In genomic region chrX:125306335-125306866, GRCh38 we compare ENCODE assay signal across 1 cellular context.
TF ChIP-seq lines count a peak whose summit lies in the region.

No MANE protein-coding gene starts in this region.

TF ChIP-seq in K562, 482 proteins besides CTCF, POLR2A, EP300 and RAD21 (continued from another document):
- TF ChIP-seq FOSL1 (tag; conservative IDR thresholded peaks at IDR 0.05): peak; percentile 86
- TF ChIP-seq PBX2 (CRISPR knock-in tag; IDR thresholded peaks at IDR 0.05; ENCODE audit: low read depth): no peak
- TF ChIP-seq PBX2 (tag; conservative IDR thresholded peaks at IDR 0.05; ENCODE audit: low read depth): peak; percentile 56
- TF ChIP-seq ATF3 (IDR thresholded peaks at IDR 0.05): peak; percentile 58
- no peak for TF ChIP-seq ATF3 (CRISPR knock-in tag; conservative IDR thresholded peaks at IDR 0.05)
- peak; percentile 16; the same call in 1 of the 2 replicates for TF ChIP-seq PKNOX1 (IDR thresholded peaks at IDR 0.05)
- peak; percentile 46; the same call in 1 of the 2 replicates for TF ChIP-seq JUND (IDR thresholded peaks at IDR 0.05; ENCODE audit: borderline replicate concordance, low read depth, low read length)
- peak; percentile 56; the same call in 2 of the 3 replicates for TF ChIP-seq JUND (tag; IDR thresholded peaks at IDR 0.05; ENCODE audit: borderline replicate concordance, low read depth, low read length)
- TF ChIP-seq SRSF1 (IDR thresholded peaks at IDR 0.05; ENCODE audit: low read depth, low read length): no peak
- peak; percentile 71 for TF ChIP-seq MEIS2 (IDR thresholded peaks at IDR 0.05; ENCODE audit: partially characterized antibody)
TF ChIP-seq in K562: peak in this region for 6.
